21 cellular contexts compared by ENCODE assay signal in the genomic region with DNA sequence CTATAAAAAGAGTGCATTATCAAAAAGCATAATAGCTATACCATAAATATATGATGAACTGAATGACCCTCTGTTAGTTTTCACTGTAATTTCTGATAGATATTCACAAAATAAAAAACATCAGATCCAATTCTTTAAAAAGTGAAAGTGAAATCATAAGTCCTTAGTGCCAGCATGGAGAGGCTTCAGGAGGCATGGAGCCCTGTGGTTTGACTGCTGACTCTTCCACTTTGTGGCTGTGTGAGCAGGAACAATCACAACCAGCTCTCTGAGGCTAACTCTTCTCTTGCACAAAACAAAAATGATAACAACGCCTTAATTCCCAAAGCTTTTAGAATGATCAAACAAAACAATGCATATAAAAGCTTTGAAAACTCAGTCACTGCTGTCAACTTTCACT.
A peak's percentile ranks its signal among the peaks of the same experiment; 100 is the strongest.
DNase-seq lines count a peak whose midpoint lies in the region; ATAC-seq and TF ChIP-seq lines count a peak whose summit lies in the region.
"Had no signal": no experiment of that assay in that cellular context is flagged by ENCODE, and none has a peak within 500 bp of the region (broad histone marks: within the 10 kb centered on the region; RNA-seq: fewer than 3 reads in every experiment).

No MANE protein-coding gene starts in this region.

- H2AFZ ChIP-seq in hepatocyte, result peak overlapping the region; percentile 8

- H3K4me2 ChIP-seq in hepatocyte, result peak overlapping the region; percentile 16
- H3K4me2 ChIP-seq: BLaER1 treated with 17β-estradiol and CSF1 and Interleukin-3, amounts not matched to agents 10 nM and 100 nM had no signal

- DNase-seq in HT1080 (ENCODE audit: low read depth) (peak; percentile 32), hepatocyte (ENCODE audit: low spot score) (no peak), thyroid gland (peak; percentile 12 to 15), superior temporal gyrus (ENCODE audit: extremely low spot score) (no peak), DMS 273 treated with DMSO at 0.1 percent for 48 hours (lab: John Stamatoyannopoulos, UW) (no peak)
- DNase-seq: activated CD4-positive, alpha-beta memory T cell treated with anti-CD3 and anti-CD28 coated beads, Interleukin-2, amount 10 ng/mL, durations not matched to agents 7 days and 5 days; activated naive CD4-positive, alpha-beta T cell treated with Interleukin-2 at 50 U/mL for 16 hours; activated T-cell treated with anti-CD3 and anti-CD28 coated beads, Interleukin-2, amount 50 U/mL, for 1 hour; body of pancreas; GDM1; natural killer cell; NCI-H187 treated with DMSO at 0.1 percent for 48 hours; NCI-H446; stimulated activated CD4-positive, alpha-beta T cell treated with anti-CD3 and anti-CD28 coated beads, Interleukin-4, amount 100 ng/mL, for 24 hours; WERI-Rb-1 had no signal

- H3K27me3 ChIP-seq in hepatocyte (no peaks in the 10 kb centered on the region), thyroid gland (no peaks in the 10 kb centered on the region)
- H3K27me3 ChIP-seq: BLaER1 treated with 17β-estradiol and CSF1 and Interleukin-3, amounts not matched to agents 10 nM and 100 nM; body of pancreas had no signal

- TF ChIP-seq CTCF in hepatocyte (IDR thresholded peaks at IDR 0.05; ENCODE audit: poor library complexity), result no peak
- TF ChIP-seq CTCF in thyroid gland (IDR thresholded peaks at IDR 0.05), result no peak

- WGBS in hepatocyte (ENCODE audit: low lambda C conversion rate, missing lambda C conversion rate), result 85% methylated on average over 1 of the region's 1 CpG
- WGBS in thyroid gland, 2 donors, result 51 to 54% methylated on average over 1 of the region's 1 CpG

- no peaks in the 10 kb centered on the region for H4K20me1 ChIP-seq in hepatocyte (ENCODE audit: insufficient read depth, poor library complexity, severe bottlenecking)
- H4K20me1 ChIP-seq: BLaER1 treated with 17β-estradiol and CSF1 and Interleukin-3, amounts not matched to agents 10 nM and 100 nM had no signal

- H3K4me3 ChIP-seq in hepatocyte (no peak overlapping the region), thyroid gland (replicated peaks in 1 of 3) (no peak overlapping the region)
- H3K4me3 ChIP-seq: BLaER1 treated with 17β-estradiol and CSF1 and Interleukin-3, amounts not matched to agents 10 nM and 100 nM; body of pancreas; skin epidermis had no signal

- no peaks in the 10 kb centered on the region for H3K9me2 ChIP-seq in hepatocyte (replicated peaks; ENCODE audit: insufficient read depth)

- no peaks in the 10 kb centered on the region for H3K9me3 ChIP-seq in hepatocyte (ENCODE audit: low read depth)
- no peaks in the 10 kb centered on the region for H3K9me3 ChIP-seq in thyroid gland
- H3K9me3 ChIP-seq: BLaER1 treated with 17β-estradiol and CSF1 and Interleukin-3, amounts not matched to agents 10 nM and 100 nM; body of pancreas had no signal

- intact Hi-C loops in thyroid gland (cut with DNase I), result no loop called here

- no peak overlapping the region for H3K27ac ChIP-seq in hepatocyte
- no peak overlapping the region for H3K27ac ChIP-seq in thyroid gland
- H3K27ac ChIP-seq: BLaER1 treated with 17β-estradiol and CSF1 and Interleukin-3, amounts not matched to agents 10 nM and 100 nM; body of pancreas; RWPE1; skin epidermis; WERI-Rb-1 had no signal

- ATAC-seq in SK-N-SH treated with all-trans-retinoic acid at 6 μM for 48 hours (peak; percentile 65), GM19455 (IDR thresholded peaks at IDR 0.05; ENCODE audit: unreplicated experiment) (no peak)
- ATAC-seq: body of pancreas, esophagus mucosa, natural killer cell had no signal

- no peak for TF ChIP-seq POLR2A in thyroid gland (IDR thresholded peaks at IDR 0.05)

- no peaks in the 10 kb centered on the region for H3K79me2 ChIP-seq in hepatocyte

- H3K4me1 ChIP-seq in hepatocyte (ENCODE audit: insufficient read depth), result no peaks in the 10 kb centered on the region
- H3K4me1 ChIP-seq in thyroid gland, result peaks cover 0 to 4% of the 10 kb centered on the region in 2 donors
- H3K4me1 ChIP-seq: BLaER1 treated with 17β-estradiol and CSF1 and Interleukin-3, amounts not matched to agents 10 nM and 100 nM; body of pancreas had no signal

- H3K36me3 ChIP-seq in hepatocyte (replicated peaks; ENCODE audit: insufficient read depth, low read depth) (no peaks in the 10 kb centered on the region), thyroid gland (no peaks in the 10 kb centered on the region)
- H3K36me3 ChIP-seq: BLaER1 treated with 17β-estradiol and CSF1 and Interleukin-3, amounts not matched to agents 10 nM and 100 nM; WERI-Rb-1 had no signal

TF ChIP-seq in SK-N-SH treated with all-trans-retinoic acid at 6 μM for 48 hours, 23 proteins besides CTCF, POLR2A, EP300 and RAD21:
- no peak for TF ChIP-seq CSRNP3 (CRISPR knock-in tag; IDR thresholded peaks at IDR 0.05)
TF ChIP-seq in SK-N-SH treated with all-trans-retinoic acid at 6 μM for 48 hours: peak in this region for 0.

Comparison
In these comparisons a context has a peak if more than half of its experiments do, and no peak if none do; other contexts are left out.
1. DNase-seq: peak in HT1080 (single experiment) and thyroid gland (2 of 2); none in hepatocyte (single experiment), superior temporal gyrus (single experiment) and DMS 273 treated with DMSO at 0.1 percent for 48 hours (single experiment).